Comparison of ENCODE assay signal across 8 cellular contexts in the genomic region with DNA sequence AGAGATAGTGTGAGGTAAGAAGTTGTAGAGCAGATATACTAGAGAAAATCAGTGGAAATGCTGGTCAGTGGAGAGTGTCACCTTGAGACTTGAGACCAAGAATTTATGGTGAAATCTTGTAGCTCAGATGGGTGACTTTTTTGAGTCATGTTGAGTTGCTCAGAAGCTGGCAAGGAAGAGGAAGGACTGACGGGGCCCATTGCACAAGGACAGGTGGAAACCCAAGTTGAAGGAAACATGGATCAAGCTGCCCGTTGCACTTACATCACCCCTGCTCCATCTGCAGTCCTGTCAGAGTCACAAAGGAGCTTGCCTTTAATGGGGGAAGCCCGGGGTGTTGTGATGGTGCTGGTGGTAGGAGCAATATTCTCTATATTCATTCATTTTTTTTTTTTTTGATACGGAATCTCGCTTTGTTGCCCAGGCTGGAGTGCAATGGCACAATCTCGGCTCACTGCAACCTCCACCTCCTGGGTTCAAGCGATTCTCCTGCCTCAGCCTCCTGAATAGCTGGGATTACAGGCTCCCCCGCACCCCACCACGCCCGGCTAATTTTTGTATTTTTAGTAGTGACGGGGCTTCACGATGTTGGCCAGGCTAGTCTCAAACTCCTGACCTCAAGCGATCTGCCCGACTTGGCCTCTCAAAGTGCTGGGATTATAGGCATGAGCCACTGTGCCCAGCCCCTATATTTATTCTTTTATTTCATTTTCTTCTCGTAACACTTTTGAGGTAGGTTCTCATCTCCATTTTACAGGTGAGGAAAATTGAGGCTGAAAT. TPM values are rescaled to one million over a fixed set of nuclear protein-coding genes. Genes with fewer than 3 reads are reported as not detected.
A peak's percentile ranks its signal among the peaks of the same experiment; 100 is the strongest.
DNase-seq lines count a peak whose midpoint lies in the region; ATAC-seq, FAIRE-seq and TF ChIP-seq lines count a peak whose summit lies in the region.

No MANE protein-coding gene starts in this region.

- H3K9me1 ChIP-seq in keratinocyte (ENCODE audit: control insufficient read depth, extremely low read depth, insufficient read depth, low read length): peaks cover 3% of the 10 kb centered on the region

- H3K4me1 ChIP-seq in BLaER1 (peaks cover 94% of the 10 kb centered on the region), keratinocyte (ENCODE audit: control insufficient read depth, extremely low read depth, insufficient read depth, low read length) (peaks cover 36% of the 10 kb centered on the region)

- DNase-seq in H54 (ENCODE audit: insufficient read length, low spot score) (no peak), SK-N-MC (ENCODE audit: low read depth, low spot score) (no peak), keratinocyte (ENCODE audit: low read depth, low spot score) (no peak), NCI-H1105 (lab: John Stamatoyannopoulos, UW) (no peak), caudate nucleus (lab: John Stamatoyannopoulos, UW) (no peak)

- peaks cover 10% of the 10 kb centered on the region for H3K36me3 ChIP-seq in BLaER1
- H3K36me3 ChIP-seq in SK-N-MC (ENCODE audit: insufficient read depth, low read length): no peaks in the 10 kb centered on the region
- H3K36me3 ChIP-seq in keratinocyte (ENCODE audit: control insufficient read depth in 2 of 2, extremely low read depth in 1 of 2, insufficient read depth in 2 of 2, low read length in 2 of 2): peaks cover 0 to 2% of the 10 kb centered on the region in 2 experiments

- H3K9ac ChIP-seq in BLaER1: peak overlapping the region; percentile 86
- H3K9ac ChIP-seq in SK-N-MC (ENCODE audit: insufficient read length): no peak overlapping the region
- no peak overlapping the region for H3K9ac ChIP-seq in keratinocyte (ENCODE audit: control insufficient read depth, extremely low read depth, insufficient read depth, low read length)

- H3K9me3 ChIP-seq in BLaER1 (peaks cover 1% of the 10 kb centered on the region), SK-N-MC (ENCODE audit: low read depth, low read length) (no peaks in the 10 kb centered on the region), keratinocyte (ENCODE audit: control insufficient read depth, low read depth, low read length) (no peaks in the 10 kb centered on the region)

- TF ChIP-seq POLR2A in H54 (IDR thresholded peaks at IDR 0.05; ENCODE audit: low read depth, low read length): no peak

- no peaks in the 10 kb centered on the region for H4K20me1 ChIP-seq in BLaER1
- peaks cover 3% of the 10 kb centered on the region for H4K20me1 ChIP-seq in keratinocyte (ENCODE audit: control insufficient read depth, extremely low read depth, insufficient read depth, low read length)

- H3K79me2 ChIP-seq in keratinocyte (ENCODE audit: control insufficient read depth, insufficient read depth, low read length): peaks cover 74% of the 10 kb centered on the region

- H3K4me3 ChIP-seq in BLaER1 (peak overlapping the region; percentile 55), SK-N-MC (peak overlapping the region; percentile 61), keratinocyte (ENCODE audit: control insufficient read depth in 2 of 3, extremely low read depth in 1 of 3, insufficient read depth in 2 of 3, low read depth in 1 of 3, low read length in 3 of 3) (no peak overlapping the region)

- dilution Hi-C loops in keratinocyte (cut with MboI; ENCODE audit: extremely low pct_ligation_motif_present, low sequenced_read_pairs): no loop called here

- ATAC-seq in HG03439 (IDR thresholded peaks at IDR 0.05; ENCODE audit: unreplicated experiment): no peak
- no peak for ATAC-seq in GM19023 (IDR thresholded peaks at IDR 0.05; ENCODE audit: unreplicated experiment)

- peak overlapping the region; percentile 94 for H3K27ac ChIP-seq in BLaER1
- H3K27ac ChIP-seq in SK-N-MC: peak overlapping the region; percentile 64
- H3K27ac ChIP-seq in keratinocyte (ENCODE audit: control insufficient read depth, insufficient read depth, low read length): peak overlapping the region; percentile 8
- H3K27ac ChIP-seq in caudate nucleus (ENCODE audit: low read depth, low read length): no peak overlapping the region

- no peaks in the 10 kb centered on the region for H3K27me3 ChIP-seq in BLaER1
- no peaks in the 10 kb centered on the region for H3K27me3 ChIP-seq in keratinocyte (ENCODE audit: control insufficient read depth, extremely low read depth, insufficient read depth, low read length)

- no peak for TF ChIP-seq CTCF in keratinocyte (optimal IDR thresholded peaks at IDR 0.05 in 1 of 3, IDR thresholded peaks at IDR 0.05 in 1 of 3, conservative IDR thresholded peaks at IDR 0.05 in 1 of 3; ENCODE audit: extremely low read depth in 1 of 3, insufficient read depth in 2 of 3, low read length in 3 of 3)

- FAIRE-seq in H54 (lab: Jason Lieb, UNC): peak; percentile 67
- FAIRE-seq in keratinocyte (lab: Jason Lieb, UNC): no peak

- H2AFZ ChIP-seq in keratinocyte (ENCODE audit: control insufficient read depth, low read length): no peak overlapping the region

- H3K4me2 ChIP-seq in BLaER1 (peak overlapping the region; percentile 82), keratinocyte (ENCODE audit: control insufficient read depth, extremely low read depth, insufficient read depth, low read depth, low read length) (peak overlapping the region; percentile 69)

RNA-seq across cellular contexts. Expression of a gene that starts 27.4 kb away (rescaled TPM):
- polyA plus RNA-seq in keratinocyte: 82.8 to 104 TPM (median 91.7 TPM) in 3 replicates
- 35.3 TPM for polyA plus RNA-seq in keratinocyte (2011; ENCODE audit: low read depth)
- 58.2 and 79.9 TPM in 2 replicates for polyA plus RNA-seq in keratinocyte (2011; cell fraction: cytosol; rRNA removed)
- polyA plus RNA-seq in keratinocyte (2011; cell fraction: nucleus; rRNA removed): 82.6 and 91.2 TPM in 2 replicates
- 52.7 and 67.4 TPM in 2 replicates for polyA plus RNA-seq in keratinocyte (2012; ENCODE audit: low replicate concordance)
- polyA minus RNA-seq in keratinocyte: 38.7 to 51.7 TPM (median 46.6 TPM) in 3 replicates
- polyA minus RNA-seq in keratinocyte (2011; cell fraction: cytosol; rRNA and poly(A)+ RNA removed): 43.5 TPM
- 37.5 and 62.9 TPM in 2 replicates for polyA minus RNA-seq in keratinocyte (2011; cell fraction: nucleus; rRNA and poly(A)+ RNA removed)

RNA-seq across cellular contexts. Expression of a gene that starts 30.1 kb away (rescaled TPM):
- not detected in 3 replicates for polyA plus RNA-seq in keratinocyte
- not detected for polyA plus RNA-seq in keratinocyte (2011; ENCODE audit: low read depth)
- not detected in 2 replicates for polyA plus RNA-seq in keratinocyte (2011; cell fraction: cytosol; rRNA removed)
- polyA plus RNA-seq in keratinocyte (2011; cell fraction: nucleus; rRNA removed): not detected in 2 replicates
- polyA plus RNA-seq in keratinocyte (2012; ENCODE audit: low replicate concordance): 0.68 TPM in 1 of 2 replicates, not detected in the other
- not detected in 3 replicates for polyA minus RNA-seq in keratinocyte
- polyA minus RNA-seq in keratinocyte (2011; cell fraction: cytosol; rRNA and poly(A)+ RNA removed): not detected
- not detected in 2 replicates for polyA minus RNA-seq in keratinocyte (2011; cell fraction: nucleus; rRNA and poly(A)+ RNA removed)

Comparison
In these comparisons a context has a peak if more than half of its experiments do, and no peak if none do; other contexts are left out.
1. H3K4me3 ChIP-seq: peak in BLaER1 (single experiment) and SK-N-MC (single experiment); none in keratinocyte (0 of 3).